Comparison of ENCODE assay signal across 39 cellular contexts in the genomic region with DNA sequence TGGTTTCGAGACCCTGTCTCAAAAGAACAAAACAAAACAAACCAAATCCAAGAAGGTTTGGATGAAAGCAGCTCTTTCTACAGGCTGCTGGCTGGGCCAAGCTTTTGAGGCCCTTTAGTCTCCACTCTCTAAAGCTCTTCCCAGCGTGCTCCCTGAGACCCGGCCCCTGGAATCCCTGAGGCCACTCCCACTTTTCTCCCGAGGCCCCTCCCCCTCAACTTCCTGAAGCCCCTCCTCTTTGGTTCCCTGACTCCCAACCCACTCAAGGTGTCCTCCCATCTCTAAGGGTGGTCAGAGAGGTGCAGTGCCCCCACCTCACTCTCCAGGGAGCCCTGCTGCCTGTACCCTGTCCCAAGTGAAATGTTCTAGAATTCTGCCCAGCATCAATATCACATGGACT. TPM values are rescaled to one million over a fixed set of nuclear protein-coding genes. Genes with fewer than 3 reads are reported as not detected.
"Had no signal": no experiment of that assay in that cellular context is flagged by ENCODE, and none has a peak within 500 bp of the region (broad histone marks: within the 10 kb centered on the region; RNA-seq: fewer than 3 reads in every experiment).

No MANE protein-coding gene starts in this region.

- H3K27ac ChIP-seq: heart left ventricle, left lung, lower lobe of right lung, neutrophil, ovary, right atrium auricular region, right lobe of liver, tibial nerve, uterus had no signal

- H3K4me3 Mint-ChIP-seq: immature natural killer cell; naive thymus-derived CD4-positive, alpha-beta T cell; nephron; neural crest cell; stimulated activated memory B cell treated with anti-CD40 and anti-IgM and Interleukin-4, amounts not matched to agents 10 μg/mL and 1 μg/mL and 100 μg/mL, for 72 hours; stimulated activated naive CD8-positive, alpha-beta T cell treated with anti-CD3 and anti-CD28 coated beads, Interleukin-15, amount 100 ng/mL, for 72 hours; type B pancreatic cell had no signal

- H3K4me1 Mint-ChIP-seq: immature natural killer cell; stimulated activated memory B cell treated with anti-CD40 and anti-IgM and Interleukin-4, amounts not matched to agents 10 μg/mL and 1 μg/mL and 100 μg/mL, for 72 hours; stimulated activated naive CD8-positive, alpha-beta T cell treated with anti-CD3 and anti-CD28 coated beads, Interleukin-15, amount 100 ng/mL, for 72 hours had no signal

- H3K4me1 ChIP-seq: heart left ventricle, left lung, lower lobe of right lung, right lobe of liver, tibial nerve, uterus had no signal

- DNase-seq: heart left ventricle; hypothalamus; immature natural killer cell; kidney; left colon; left lung; lower lobe of right lung; mammary epithelial cell; midbrain; mucosa of descending colon; naive thymus-derived CD4-positive, alpha-beta T cell; occipital lobe; ovary; right lobe of liver; stimulated activated CD4-positive, alpha-beta T cell treated with anti-CD3 and anti-CD28 coated beads, Interleukin-1b, Interleukin-23, amount 100 ng/mL, for 48 hours; stimulated activated CD4-positive, alpha-beta T cell treated with anti-CD3 and anti-CD28 coated beads, Interleukin-2, amount 100 ng/mL, for 48 hours; stimulated activated CD4-positive, alpha-beta T cell treated with anti-CD3 and anti-CD28 coated beads, Interleukin-4, amount 100 ng/mL, for 4 hours; stimulated activated CD8-positive, alpha-beta memory T cell treated with anti-CD3 and anti-CD28 coated beads, Interleukin-4, amount 100 ng/mL, for 48 hours; stimulated activated naive CD4-positive, alpha-beta T cell treated with Interleukin-2 at 50 U/mL for 16 hours; stimulated activated naive CD8-positive, alpha-beta T cell treated with anti-CD3 and anti-CD28 coated beads, Interleukin-15, amount 100 ng/mL, for 72 hours; substantia nigra; uterus had no signal

- H3K36me3 Mint-ChIP-seq: naive thymus-derived CD4-positive, alpha-beta T cell; stimulated activated memory B cell treated with anti-CD40 and anti-IgM and Interleukin-4, amounts not matched to agents 10 μg/mL and 1 μg/mL and 100 μg/mL, for 72 hours; type B pancreatic cell had no signal

- H3K4me3 ChIP-seq: heart left ventricle, left lung, lower lobe of right lung, mucosa of descending colon, ovary, right atrium auricular region, right lobe of liver, smooth muscle cell, tibial nerve, uterus had no signal

- H3K27me3 Mint-ChIP-seq: progenitor cell of endocrine pancreas had no signal

- H3K4me2 ChIP-seq: smooth muscle cell had no signal

- H3K27ac Mint-ChIP-seq: immature natural killer cell; naive thymus-derived CD4-positive, alpha-beta T cell; nephron; progenitor cell of endocrine pancreas; stimulated activated memory B cell treated with anti-CD40 and anti-IgM and Interleukin-4, amounts not matched to agents 10 μg/mL and 1 μg/mL and 100 μg/mL, for 72 hours; stimulated activated naive CD8-positive, alpha-beta T cell treated with anti-CD3 and anti-CD28 coated beads, Interleukin-15, amount 100 ng/mL, for 72 hours; type B pancreatic cell had no signal

- ATAC-seq: heart left ventricle; left colon; left lung; lower lobe of right lung; mucosa of descending colon; naive thymus-derived CD4-positive, alpha-beta T cell; stimulated activated memory B cell treated with anti-CD40 and anti-IgM and Interleukin-4, amounts not matched to agents 10 μg/mL and 1 μg/mL and 100 μg/mL, for 72 hours; stimulated activated naive CD8-positive, alpha-beta T cell treated with anti-CD3 and anti-CD28 coated beads, Interleukin-15, amount 100 ng/mL, for 72 hours had no signal

- H3K27me3 ChIP-seq: neutrophil, ovary, right atrium auricular region, right lobe of liver, tibial nerve, uterus had no signal

- H3K9me3 Mint-ChIP-seq: immature natural killer cell; naive thymus-derived CD4-positive, alpha-beta T cell; nephron; neural crest cell; stimulated activated memory B cell treated with anti-CD40 and anti-IgM and Interleukin-4, amounts not matched to agents 10 μg/mL and 1 μg/mL and 100 μg/mL, for 72 hours; stimulated activated naive CD8-positive, alpha-beta T cell treated with anti-CD3 and anti-CD28 coated beads, Interleukin-15, amount 100 ng/mL, for 72 hours had no signal

- H3K36me3 ChIP-seq: heart left ventricle, left lung, lower lobe of right lung, neutrophil, ovary, right atrium auricular region, right lobe of liver, tibial nerve, uterus had no signal

RNA-seq across cellular contexts. Expression of a gene that starts 10.6 kb away (rescaled TPM):
- total RNA-seq: heart left ventricle; kidney; left colon; left lung; liver; lower lobe of right lung; mammary epithelial cell; mesenteric fat pad; mucosa of descending colon; myocyte; naive thymus-derived CD4-positive, alpha-beta T cell; neural crest cell; occipital lobe; ovary; progenitor cell of endocrine pancreas; pulmonary artery endothelial cell; renal cortical epithelial cell; right atrium auricular region; right lobe of liver; skeletal muscle tissue; smooth muscle cell; tibial nerve; ureter; uterus had no signal
- polyA plus RNA-seq: heart left ventricle; mammary epithelial cell; naive thymus-derived CD4-positive, alpha-beta T cell; ovary; thymus had no signal
